In genomic region chr17:47862621-47863440, GRCh38 we compare ENCODE assay signal across 9 cellular contexts. TPM values are rescaled to one million over a fixed set of nuclear protein-coding genes. Genes with fewer than 3 reads are reported as not detected.
DNase-seq lines count a peak whose midpoint lies in the region; ATAC-seq and TF ChIP-seq lines count a peak whose summit lies in the region.
"Had no signal": no experiment of that assay in that cellular context is flagged by ENCODE, and none has a peak within 500 bp of the region (broad histone marks: within the 10 kb centered on the region; RNA-seq: fewer than 3 reads in every experiment).

No MANE protein-coding gene starts in this region.

- H3K4me2 ChIP-seq in OCI-LY7 (ENCODE audit: low read length): no peak overlapping the region

- H3K9me3 ChIP-seq in OCI-LY7 (ENCODE audit: low read length): no peaks in the 10 kb centered on the region
- no peaks in the 10 kb centered on the region for H3K9me3 ChIP-seq in gastrocnemius medialis

- in situ Hi-C loops in Caki2 (cut with HindIII; ENCODE audit: low pct_unique_long_range_greater_than_20kb, low sequenced_read_pairs): no loop called here
- in situ Hi-C loops in gastrocnemius medialis (cut with MboI; ENCODE audit: low sequenced_read_pairs in 4 of 4): no loop called here

- no peak for TF ChIP-seq CTCF in OCI-LY7 (conservative IDR thresholded peaks at IDR 0.05; ENCODE audit: low read length)
- no peak for TF ChIP-seq CTCF in gastrocnemius medialis (IDR thresholded peaks at IDR 0.05 in 4 of 5, conservative IDR thresholded peaks at IDR 0.05 in 1 of 5)

- no peaks in the 10 kb centered on the region for H4K20me1 ChIP-seq in OCI-LY7 (ENCODE audit: insufficient read depth, low read length)

- H3K27me3 ChIP-seq in gastrocnemius medialis: peaks cover 13 to 34% (median 19%) of the 10 kb centered on the region in 3 donors

- CTCF ChIA-PET in OCI-LY7 (lab: Charles Lee; ENCODE audit: unreplicated experiment): no interaction called here

- no peak for TF ChIP-seq POLR2A in gastrocnemius medialis (IDR thresholded peaks at IDR 0.05)

- H3K27ac ChIP-seq in OCI-LY7 (ENCODE audit: low read depth, low read length, poor library complexity, severe bottlenecking) (no peak overlapping the region), gastrocnemius medialis (no peak overlapping the region)

- H3K4me3 ChIP-seq in OCI-LY7 (ENCODE audit: low read depth, low read length, poor library complexity, severe bottlenecking) (no peak overlapping the region), gastrocnemius medialis (no peak overlapping the region)

- no peaks in the 10 kb centered on the region for H3K9me2 ChIP-seq in OCI-LY7 (ENCODE audit: insufficient read depth, low read length)

- no peaks in the 10 kb centered on the region for H3K36me3 ChIP-seq in OCI-LY7 (ENCODE audit: insufficient read depth, low read length)
- H3K36me3 ChIP-seq in gastrocnemius medialis: no peaks in the 10 kb centered on the region

- peak overlapping the region; percentile 42 for H2AFZ ChIP-seq in OCI-LY7 (ENCODE audit: low read length)

- POLR2A ChIA-PET in OCI-LY7 (lab: Charles Lee): interaction anchor here (1.0 kb wide), 1 partner anchor 20 kb away, joined by 4 read pairs; no protein-coding TSS in a partner anchor

- BruUV-seq in OCI-LY7 (replicated peaks; lab: Mats Ljungman, UMichigan): no TSS peak

- no peaks in the 10 kb centered on the region for H3K79me2 ChIP-seq in OCI-LY7 (ENCODE audit: insufficient read depth, low read depth, low read length)

- intact Hi-C loops in OCI-LY7 (cut with micrococcal nuclease; ENCODE audit: unreplicated experiment): no loop called here
- intact Hi-C loops in gastrocnemius medialis (cut with DNase I; ENCODE audit: low total_unique reads): no loop called here

- ATAC-seq in HG02885 (IDR thresholded peaks at IDR 0.05; ENCODE audit: poor library complexity, unreplicated experiment) (no peak), gastrocnemius medialis (no peak)
- ATAC-seq: T-helper 17 cell had no signal

- DNase-seq in Caki2 (ENCODE audit: low read depth): peak; percentile 69
- DNase-seq in OCI-LY7 (ENCODE audit: low spot score): no peak
- DNase-seq in hepatic stellate cell (ENCODE audit: low spot score): peak; percentile 93
- no peak for DNase-seq in stimulated activated CD4-positive, alpha-beta T cell treated with anti-CD3 and anti-CD28 coated beads, Interleukin-4, amount 100 ng/mL, for 4 hours
- DNase-seq in gastrocnemius medialis: no peak
- DNase-seq: GOT3, NCI-H1436, T-helper 17 cell had no signal

- H3K4me1 ChIP-seq in OCI-LY7 (ENCODE audit: insufficient read depth, low read length, poor library complexity, severe bottlenecking): peaks cover 4% of the 10 kb centered on the region
- no peaks in the 10 kb centered on the region for H3K4me1 ChIP-seq in gastrocnemius medialis

RNA-seq across cellular contexts. Expression of gene SP6, which starts 11.9 kb away (rescaled TPM):
- 2.4 and 4.6 TPM in 2 replicates for total RNA-seq in Caki2 (2014; rRNA removed; shearing (Covaris generic); ENCODE audit: low replicate concordance)
- total RNA-seq in OCI-LY7 (2014; rRNA removed; shearing (Covaris generic)): 0.08 and 0.22 TPM in 2 replicates
- total RNA-seq in OCI-LY7 (2022) (0.08 and 0.24 TPM in 2 replicates), gastrocnemius medialis (under 1 TPM in 1 of 4 donors, not detected in 3; 0.16 TPM)

RNA-seq across cellular contexts. Expression of gene SCRN2, which starts 21.8 kb away (rescaled TPM):
- total RNA-seq in Caki2 (2014; rRNA removed; shearing (Covaris generic); ENCODE audit: low replicate concordance): 46.0 and 52.3 TPM in 2 replicates
- total RNA-seq in OCI-LY7 (2014; rRNA removed; shearing (Covaris generic)): 33.9 and 42.9 TPM in 2 replicates
- total RNA-seq in OCI-LY7 (2022) (37.3 and 39.1 TPM in 2 replicates), gastrocnemius medialis (10 to 100 TPM; 11.0 to 22.3 (median 16.8) TPM)

RNA-seq across cellular contexts. Expression of gene LRRC46, which starts 31.4 kb away (rescaled TPM):
- total RNA-seq in Caki2 (2014; rRNA removed; shearing (Covaris generic); ENCODE audit: low replicate concordance): not detected in 2 replicates
- 0.23 and 0.85 TPM in 2 replicates for total RNA-seq in OCI-LY7 (2014; rRNA removed; shearing (Covaris generic))
- total RNA-seq in OCI-LY7 (2022): 1.2 and 2.0 TPM in 2 replicates
- under 1 TPM in 1 of 4 donors, not detected in 3; 0.20 TPM for total RNA-seq in gastrocnemius medialis

RNA-seq across cellular contexts. Expression of gene MRPL10, which starts 31.5 kb away (rescaled TPM):
- 61.4 and 63.9 TPM in 2 replicates for total RNA-seq in Caki2 (2014; rRNA removed; shearing (Covaris generic); ENCODE audit: low replicate concordance)
- 27.1 and 50.8 TPM in 2 replicates for total RNA-seq in OCI-LY7 (2014; rRNA removed; shearing (Covaris generic))
- total RNA-seq in OCI-LY7 (2022): 55.9 and 56.7 TPM in 2 replicates
- total RNA-seq in gastrocnemius medialis: 10 to 100 TPM; 38.6 to 76.5 (median 49.6) TPM

RNA-seq across cellular contexts. Expression of gene SP2, which starts 33.2 kb away (rescaled TPM):
- total RNA-seq in Caki2 (2014; rRNA removed; shearing (Covaris generic); ENCODE audit: low replicate concordance): 0.03 TPM in 1 of 2 replicates, not detected in the other
- total RNA-seq in OCI-LY7 (2014; rRNA removed; shearing (Covaris generic)): 2.3 and 5.8 TPM in 2 replicates
- total RNA-seq in OCI-LY7 (2022): 22.1 and 24.1 TPM in 2 replicates
- total RNA-seq in gastrocnemius medialis: 10 to 100 TPM in 1 of 4 donors, 1 to 10 TPM in 3; 5.5 to 28.6 (median 7.0) TPM

Comparison
In these comparisons a context has a peak if more than half of its experiments do, and no peak if none do; other contexts are left out.
1. DNase-seq: peak in Caki2 (single experiment) and hepatic stellate cell (single experiment); none in OCI-LY7 (single experiment), stimulated activated CD4-positive, alpha-beta T cell treated with anti-CD3 and anti-CD28 coated beads, Interleukin-4, amount 100 ng/mL, for 4 hours (0 of 2) and gastrocnemius medialis (0 of 2).